Comparison of ENCODE assay signal across 6 cellular contexts in the genomic region with DNA sequence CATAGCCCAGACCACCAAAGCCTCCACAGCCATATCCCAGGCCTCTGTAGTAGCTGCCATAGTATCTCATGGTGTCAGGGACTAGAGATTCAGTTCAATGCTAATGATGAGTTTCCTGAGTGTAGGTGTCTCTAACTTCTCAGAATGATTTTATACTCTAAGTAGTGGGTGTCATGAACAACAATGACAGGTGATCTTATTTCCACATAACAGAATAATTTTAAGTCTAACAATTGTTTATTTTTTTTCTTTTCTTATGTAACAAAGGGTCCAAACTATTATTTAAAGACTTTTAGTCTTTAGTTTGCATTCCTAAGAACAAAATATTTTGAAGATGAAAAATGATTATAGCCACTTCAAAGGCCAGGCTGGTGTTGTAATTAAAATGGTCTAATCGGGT.
ATAC-seq and FAIRE-seq lines count a peak whose summit lies in the region.
"Had no signal": no experiment of that assay in that cellular context is flagged by ENCODE, and none has a peak within 500 bp of the region (broad histone marks: within the 10 kb centered on the region; RNA-seq: fewer than 3 reads in every experiment).

A gene with protein sequence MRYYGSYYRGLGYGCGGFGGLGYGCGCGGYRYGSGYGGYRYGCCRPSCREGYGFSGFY (minus strand): TSS at position 101 of the 400 bp plus-strand sequence. CDS start 31 bp downstream, at position 70.

- FAIRE-seq in endometrium (lab: Jason Lieb, UNC), result peak; percentile 12
- FAIRE-seq: A204.1, A549, D721Med had no signal

- ATAC-seq in HG02642 (IDR thresholded peaks at IDR 0.05; ENCODE audit: poor library complexity, unreplicated experiment), result no peak
- ATAC-seq: A549; CD8-positive, alpha-beta T cell had no signal
